Comparison of ENCODE assay signal across 27 cellular contexts in the genomic region with DNA sequence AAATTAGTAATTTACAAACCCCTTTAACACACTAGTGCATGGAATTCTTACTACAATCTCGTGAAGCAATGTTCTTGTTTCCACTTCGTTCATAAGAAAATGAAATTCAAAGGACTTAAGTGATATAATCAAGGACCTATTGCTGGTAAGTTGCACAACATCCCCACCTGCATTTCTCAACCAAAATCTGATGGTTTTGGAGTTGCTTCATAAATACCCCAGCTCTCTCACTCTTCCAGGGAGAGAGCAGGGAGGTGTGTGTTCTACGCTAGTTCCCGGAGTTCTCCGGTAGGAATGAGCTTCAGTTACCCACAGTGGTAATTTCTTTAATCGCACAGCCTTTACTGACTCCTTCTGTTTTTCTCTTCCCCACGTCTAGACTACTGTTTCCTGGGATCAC.
"Had no signal": no experiment of that assay in that cellular context is flagged by ENCODE, and none has a peak within 500 bp of the region (broad histone marks: within the 10 kb centered on the region; RNA-seq: fewer than 3 reads in every experiment).

No MANE protein-coding gene starts in this region.

- H3K9me3 ChIP-seq: suprapubic skin, testis, thyroid gland, transverse colon, upper lobe of left lung, uterus, vagina had no signal

- H3K9me3 Mint-ChIP-seq: stimulated activated effector memory CD8-positive, alpha-beta T cell treated with anti-CD3 and anti-CD28 coated beads, Interleukin-12 subunit alpha, Interleukin-12 subunit beta, amount 100 ng/mL, for 72 hours; stimulated activated memory B cell treated with anti-CD40 and anti-IgM and Interleukin-4, amounts not matched to agents 10 μg/mL and 1 μg/mL and 100 μg/mL, for 72 hours; stimulated activated naive CD8-positive, alpha-beta T cell treated with anti-CD3 and anti-CD28 coated beads, Interleukin-15, Interleukin-2, amounts not matched to agents 100 ng/mL and 50 ng/mL, for 24 hours; type B pancreatic cell had no signal

- H3K4me3 Mint-ChIP-seq: stimulated activated effector memory CD8-positive, alpha-beta T cell treated with anti-CD3 and anti-CD28 coated beads, Interleukin-12 subunit alpha, Interleukin-12 subunit beta, amount 100 ng/mL, for 72 hours; stimulated activated memory B cell treated with anti-CD40 and anti-IgM and Interleukin-4, amounts not matched to agents 10 μg/mL and 1 μg/mL and 100 μg/mL, for 72 hours; stimulated activated naive B cell treated with anti-CD40 and anti-IgM and Interleukin-4, amounts not matched to agents 10 μg/mL and 1 μg/mL and 100 μg/mL, for 72 hours; stimulated activated naive CD8-positive, alpha-beta T cell treated with anti-CD3 and anti-CD28 coated beads, Interleukin-15, amount 100 ng/mL, for 72 hours; stimulated activated naive CD8-positive, alpha-beta T cell treated with anti-CD3 and anti-CD28 coated beads, Interleukin-15, Interleukin-2, amounts not matched to agents 100 ng/mL and 50 ng/mL, for 24 hours; type B pancreatic cell had no signal

- H3K27me3 Mint-ChIP-seq: stimulated activated memory B cell treated with anti-CD40 and anti-IgM and Interleukin-4, amounts not matched to agents 10 μg/mL and 1 μg/mL and 100 μg/mL, for 72 hours; stimulated activated naive CD8-positive, alpha-beta T cell treated with anti-CD3 and anti-CD28 coated beads, Interleukin-15, amount 100 ng/mL, for 72 hours; stimulated activated naive CD8-positive, alpha-beta T cell treated with anti-CD3 and anti-CD28 coated beads, Interleukin-15, Interleukin-2, amounts not matched to agents 100 ng/mL and 50 ng/mL, for 24 hours; type B pancreatic cell had no signal

- H3K36me3 Mint-ChIP-seq: stimulated activated effector memory CD8-positive, alpha-beta T cell treated with anti-CD3 and anti-CD28 coated beads, Interleukin-12 subunit alpha, Interleukin-12 subunit beta, amount 100 ng/mL, for 72 hours; stimulated activated memory B cell treated with anti-CD40 and anti-IgM and Interleukin-4, amounts not matched to agents 10 μg/mL and 1 μg/mL and 100 μg/mL, for 72 hours; stimulated activated naive B cell treated with anti-CD40 and anti-IgM and Interleukin-4, amounts not matched to agents 10 μg/mL and 1 μg/mL and 100 μg/mL, for 72 hours; type B pancreatic cell had no signal

- H3K4me1 Mint-ChIP-seq: stimulated activated effector memory CD8-positive, alpha-beta T cell treated with anti-CD3 and anti-CD28 coated beads, Interleukin-12 subunit alpha, Interleukin-12 subunit beta, amount 100 ng/mL, for 72 hours; stimulated activated memory B cell treated with anti-CD40 and anti-IgM and Interleukin-4, amounts not matched to agents 10 μg/mL and 1 μg/mL and 100 μg/mL, for 72 hours; stimulated activated naive B cell treated with anti-CD40 and anti-IgM and Interleukin-4, amounts not matched to agents 10 μg/mL and 1 μg/mL and 100 μg/mL, for 72 hours; stimulated activated naive CD8-positive, alpha-beta T cell treated with anti-CD3 and anti-CD28 coated beads, Interleukin-15, amount 100 ng/mL, for 72 hours had no signal

- H3K27me3 ChIP-seq: stomach, suprapubic skin, testis, thyroid gland, tibial artery, tibial nerve, transverse colon, upper lobe of left lung, uterus, vagina had no signal

- ATAC-seq: stimulated activated effector memory CD8-positive, alpha-beta T cell treated with anti-CD3 and anti-CD28 coated beads, Interleukin-12 subunit alpha, Interleukin-12 subunit beta, amount 100 ng/mL, for 72 hours; stimulated activated memory B cell treated with anti-CD40 and anti-IgM and Interleukin-4, amounts not matched to agents 10 μg/mL and 1 μg/mL and 100 μg/mL, for 72 hours; stimulated activated naive B cell treated with anti-CD40 and anti-IgM and Interleukin-4, amounts not matched to agents 10 μg/mL and 1 μg/mL and 100 μg/mL, for 72 hours; stimulated activated naive CD8-positive, alpha-beta T cell treated with anti-CD3 and anti-CD28 coated beads, Interleukin-15, amount 100 ng/mL, for 72 hours; stimulated activated naive CD8-positive, alpha-beta T cell treated with anti-CD3 and anti-CD28 coated beads, Interleukin-15, Interleukin-2, amounts not matched to agents 100 U/mL and 50 U/mL, for 24 hours had no signal

- DNase-seq: stimulated activated CD4-positive, alpha-beta T cell treated with anti-CD3 and anti-CD28 coated beads, Interleukin-2, amount 100 ng/mL, for 24 hours; stimulated activated CD4-positive, alpha-beta T cell treated with anti-CD3 and anti-CD28 coated beads, Interleukin-2, amount 100 ng/mL, for 48 hours; stimulated activated CD4-positive, alpha-beta T cell treated with anti-CD3 and anti-CD28 coated beads, Interleukin-4, amount 100 ng/mL, for 1 hour; stimulated activated CD4-positive, alpha-beta T cell treated with anti-CD3 and anti-CD28 coated beads, Interleukin-4, amount 100 ng/mL, for 24 hours; stimulated activated CD4-positive, alpha-beta T cell treated with anti-CD3 and anti-CD28 coated beads, Interleukin-4, amount 100 ng/mL, for 4 hours; stimulated activated CD8-positive, alpha-beta memory T cell treated with anti-CD3 and anti-CD28 coated beads, Interleukin-4, amount 100 ng/mL, for 48 hours; stimulated activated naive B cell treated with anti-CD40 and anti-IgM and Interleukin-4, amounts not matched to agents 10 μg/mL and 1 μg/mL and 100 μg/mL, for 72 hours; stimulated activated naive CD4-positive, alpha-beta T cell; stimulated activated naive CD4-positive, alpha-beta T cell treated with Interleukin-2 at 50 U/mL for 16 hours; stimulated activated naive CD8-positive, alpha-beta T cell treated with anti-CD3 and anti-CD28 coated beads, Interleukin-15, amount 100 ng/mL, for 72 hours; stimulated activated naive CD8-positive, alpha-beta T cell treated with anti-CD3 and anti-CD28 coated beads, Interleukin-15, Interleukin-2, amounts not matched to agents 100 U/mL and 50 U/mL, for 24 hours; stomach; substantia nigra; testis; thyroid gland; tibial artery; transverse colon; upper lobe of left lung; uterus had no signal

- H3K4me3 ChIP-seq: stomach, suprapubic skin, testis, thoracic aorta, thyroid gland, tibial artery, tibial nerve, transverse colon, upper lobe of left lung, uterus, vagina had no signal

- H3K27ac Mint-ChIP-seq: stimulated activated effector memory CD8-positive, alpha-beta T cell treated with anti-CD3 and anti-CD28 coated beads, Interleukin-12 subunit alpha, Interleukin-12 subunit beta, amount 100 ng/mL, for 72 hours; stimulated activated memory B cell treated with anti-CD40 and anti-IgM and Interleukin-4, amounts not matched to agents 10 μg/mL and 1 μg/mL and 100 μg/mL, for 72 hours; stimulated activated naive B cell treated with anti-CD40 and anti-IgM and Interleukin-4, amounts not matched to agents 10 μg/mL and 1 μg/mL and 100 μg/mL, for 72 hours; stimulated activated naive CD8-positive, alpha-beta T cell treated with anti-CD3 and anti-CD28 coated beads, Interleukin-15, amount 100 ng/mL, for 72 hours; stimulated activated naive CD8-positive, alpha-beta T cell treated with anti-CD3 and anti-CD28 coated beads, Interleukin-15, Interleukin-2, amounts not matched to agents 100 ng/mL and 50 ng/mL, for 24 hours; type B pancreatic cell had no signal

- H3K27ac ChIP-seq: stomach, suprapubic skin, testis, thoracic aorta, thyroid gland, tibial artery, tibial nerve, transverse colon, upper lobe of left lung, uterus, vagina had no signal

- H3K4me1 ChIP-seq: stomach, suprapubic skin, testis, thyroid gland, tibial artery, tibial nerve, transverse colon, upper lobe of left lung, uterus, vagina had no signal

- H3K36me3 ChIP-seq: stomach, suprapubic skin, thoracic aorta, thyroid gland, tibial artery, tibial nerve, transverse colon, upper lobe of left lung, uterus, vagina had no signal
